ENCODE assay signal across 1 cellular context in the genomic region with DNA sequence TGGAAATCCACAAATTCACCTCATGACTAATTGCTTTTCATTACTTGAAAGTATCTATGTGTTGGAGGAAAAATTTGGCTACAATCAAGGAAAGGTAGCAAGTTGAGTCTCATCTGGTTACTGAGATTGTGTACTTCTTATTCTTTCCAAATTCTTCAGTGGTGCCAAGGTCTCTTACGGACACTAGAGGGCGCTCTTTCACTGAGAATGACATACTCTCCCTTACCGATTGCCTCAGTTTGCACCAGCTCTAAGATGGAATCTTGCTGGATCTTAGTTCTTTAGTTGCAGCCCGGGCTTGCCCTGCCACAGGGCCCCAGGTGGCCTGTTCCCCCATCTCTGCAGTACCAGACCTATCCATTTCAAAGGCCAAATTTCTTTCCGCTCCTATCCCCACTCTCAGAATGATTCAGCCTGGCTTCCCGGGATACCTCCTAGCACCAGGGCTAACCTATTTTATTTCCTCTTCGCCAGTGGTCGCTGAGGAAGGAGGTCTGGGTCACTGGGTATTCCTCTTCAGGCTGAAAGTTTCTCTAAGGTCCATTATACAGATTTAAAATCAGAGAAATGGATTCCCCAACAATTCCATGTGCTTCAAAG.
TF ChIP-seq lines count a peak whose summit lies in the region.

No MANE protein-coding gene starts in this region.

TF ChIP-seq in WTC11, 78 proteins besides CTCF, POLR2A, EP300 and RAD21 (continued from another document):
- no peak for TF ChIP-seq CBFB (CRISPR knock-in tag; IDR thresholded peaks at IDR 0.05; ENCODE audit: low read depth)
